18 cellular contexts compared by ENCODE assay signal in genomic region chr21:37341254-37341960, GRCh38. TPM values are rescaled to one million over a fixed set of nuclear protein-coding genes. Genes with fewer than 3 reads are reported as not detected.
DNase-seq lines count a peak whose midpoint lies in the region; ATAC-seq and TF ChIP-seq lines count a peak whose summit lies in the region.
"Had no signal": no experiment of that assay in that cellular context is flagged by ENCODE, and none has a peak within 500 bp of the region (broad histone marks: within the 10 kb centered on the region; RNA-seq: fewer than 3 reads in every experiment).

No MANE protein-coding gene starts in this region.

- no peaks in the 10 kb centered on the region for H3K9me3 ChIP-seq in SK-N-MC (ENCODE audit: low read depth, low read length)
- H3K9me3 ChIP-seq: gastrocnemius medialis, upper lobe of right lung had no signal

- DNase-seq in NCI-H1105 treated with DMSO at 0.1 percent for 48 hours (lab: John Stamatoyannopoulos, UW) (peak; percentile 6), NCI-H1105 (lab: John Stamatoyannopoulos, UW) (no peak), SK-N-MC (ENCODE audit: low read depth, low spot score) (peak; percentile 89), fibroblast of villous mesenchyme (ENCODE audit: low read depth) (peak; percentile 29), renal cortical epithelial cell (ENCODE audit: low read depth) (peak; percentile 17), T-helper 1 cell (no peak)
- DNase-seq: CD8-positive, alpha-beta T cell; effector CD4-positive, alpha-beta T cell; gastrocnemius medialis; NCI-H446 treated with DMSO at 0.1 percent for 48 hours; OCI-M1; retina; stimulated activated naive CD8-positive, alpha-beta T cell treated with anti-CD3 and anti-CD28 coated beads, Interleukin-15, amount 100 ng/mL, for 72 hours; upper lobe of right lung had no signal

- no peak overlapping the region for H3K27ac ChIP-seq in SK-N-MC
- H3K27ac ChIP-seq: 22Rv1, upper lobe of right lung had no signal

- H3K36me3 ChIP-seq in SK-N-MC (ENCODE audit: insufficient read depth, low read length): no peaks in the 10 kb centered on the region
- H3K36me3 ChIP-seq: gastrocnemius medialis, upper lobe of right lung had no signal

- H3K9ac ChIP-seq in SK-N-MC (ENCODE audit: insufficient read length): no peak overlapping the region

- no peak for TF ChIP-seq CTCF in fibroblast of villous mesenchyme (IDR thresholded peaks at IDR 0.05; ENCODE audit: insufficient read depth, low read depth, low read length)

- no peak for ATAC-seq in GM18870 (IDR thresholded peaks at IDR 0.05; ENCODE audit: unreplicated experiment)
- no peak for ATAC-seq in GM19023 (IDR thresholded peaks at IDR 0.05; ENCODE audit: unreplicated experiment)
- ATAC-seq: CD8-positive, alpha-beta T cell; gastrocnemius medialis; natural killer cell treated with Interleukin-12 subunit alpha and Interleukin-12 subunit beta and Interleukin-15 and Interleukin-18, amount 100 ng/mL, for 72 hours; stimulated activated naive CD8-positive, alpha-beta T cell treated with anti-CD3 and anti-CD28 coated beads, Interleukin-15, amount 100 ng/mL, for 72 hours; upper lobe of right lung had no signal

- H3K4me3 ChIP-seq in SK-N-MC (no peak overlapping the region), fibroblast of villous mesenchyme (ENCODE audit: low read depth, low read length) (no peak overlapping the region)
- H3K4me3 ChIP-seq: gastrocnemius medialis, upper lobe of right lung had no signal

RNA-seq across cellular contexts. Expression of gene DYRK1A, which starts 25.2 kb away (rescaled TPM):
- total RNA-seq in fibroblast of villous mesenchyme: 68.3 and 77.7 TPM in 2 replicates
- total RNA-seq in renal cortical epithelial cell: 43.8 and 76.0 TPM in 2 replicates

Comparison
In these comparisons a context has a peak if more than half of its experiments do, and no peak if none do; other contexts are left out.
1. DNase-seq: peak in NCI-H1105 treated with DMSO at 0.1 percent for 48 hours (single experiment), SK-N-MC (single experiment), fibroblast of villous mesenchyme (single experiment) and renal cortical epithelial cell (single experiment); none in NCI-H1105 (single experiment) and T-helper 1 cell (0 of 5).